Comparison of ENCODE assay signal across 1 cellular context in genomic region chr17:38533706-38534497, GRCh38.
TF ChIP-seq lines count a peak whose summit lies in the region.

No MANE protein-coding gene starts in this region.

TF ChIP-seq in HCT116, 20 proteins besides CTCF, POLR2A, EP300 and RAD21 (continued from another document):
- TF ChIP-seq, protein P1, sequence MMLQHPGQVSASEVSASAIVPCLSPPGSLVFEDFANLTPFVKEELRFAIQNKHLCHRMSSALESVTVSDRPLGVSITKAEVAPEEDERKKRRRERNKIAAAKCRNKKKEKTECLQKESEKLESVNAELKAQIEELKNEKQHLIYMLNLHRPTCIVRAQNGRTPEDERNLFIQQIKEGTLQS (IDR thresholded peaks at IDR 0.05): no peak
